2 cellular contexts compared by ENCODE assay signal in genomic region chr21:42297372-42297771, GRCh38.
TF ChIP-seq lines count a peak whose summit lies in the region.

No MANE protein-coding gene starts in this region.

TF ChIP-seq in HEK293, 187 proteins besides CTCF, POLR2A, EP300 and RAD21:
- TF ChIP-seq ZIC2 (tag by site-specific recombination; IDR thresholded peaks at IDR 0.05) (peak; percentile 33), ZNF274 (IDR thresholded peaks at IDR 0.05; ENCODE audit: low read length) (no peak), ZNF274 (tag by site-specific recombination; IDR thresholded peaks at IDR 0.05; ENCODE audit: borderline replicate concordance) (no peak), ZNF48 (tag by site-specific recombination; IDR thresholded peaks at IDR 0.05) (0 out of 2 replicates have a peak, but pooled peaks have one; percentile 52), ZNF558 (tag by site-specific recombination; IDR thresholded peaks at IDR 0.05) (no peak)

TF ChIP-seq in GM12878, 131 proteins besides CTCF, POLR2A, EP300 and RAD21:
- TF ChIP-seq FOS (IDR thresholded peaks at IDR 0.05; ENCODE audit: borderline replicate concordance, extremely low read depth, insufficient read length) (no peak), PBX3 (IDR thresholded peaks at IDR 0.05; ENCODE audit: insufficient replicate concordance, low read depth, low read length) (peak; percentile 3), BCL3 (IDR thresholded peaks at IDR 0.05; ENCODE audit: borderline replicate concordance, insufficient read depth, low read depth, low read length, poor library complexity, severe bottlenecking) (peak; percentile 16), SREBF2 (IDR thresholded peaks at IDR 0.05; ENCODE audit: low read length) (no peak)
